ENCODE assay signal across 1 cellular context in genomic region chr11:77457340-77457739, GRCh38.
TF ChIP-seq lines count a peak whose summit lies in the region.

No MANE protein-coding gene starts in this region.

TF ChIP-seq in GM12878, 131 proteins besides CTCF, POLR2A, EP300 and RAD21 (continued from another document):
- no peak for TF ChIP-seq ZBTB33 (IDR thresholded peaks at IDR 0.05)
- TF ChIP-seq, protein P1, sequence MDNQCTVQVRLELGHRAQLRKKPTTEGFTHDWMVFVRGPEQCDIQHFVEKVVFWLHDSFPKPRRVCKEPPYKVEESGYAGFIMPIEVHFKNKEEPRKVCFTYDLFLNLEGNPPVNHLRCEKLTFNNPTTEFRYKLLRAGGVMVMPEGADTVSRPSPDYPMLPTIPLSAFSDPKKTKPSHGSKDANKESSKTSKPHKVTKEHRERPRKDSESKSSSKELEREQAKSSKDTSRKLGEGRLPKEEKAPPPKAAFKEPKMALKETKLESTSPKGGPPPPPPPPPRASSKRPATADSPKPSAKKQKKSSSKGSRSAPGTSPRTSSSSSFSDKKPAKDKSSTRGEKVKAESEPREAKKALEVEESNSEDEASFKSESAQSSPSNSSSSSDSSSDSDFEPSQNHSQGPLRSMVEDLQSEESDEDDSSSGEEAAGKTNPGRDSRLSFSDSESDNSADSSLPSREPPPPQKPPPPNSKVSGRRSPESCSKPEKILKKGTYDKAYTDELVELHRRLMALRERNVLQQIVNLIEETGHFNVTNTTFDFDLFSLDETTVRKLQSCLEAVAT (IDR thresholded peaks at IDR 0.05), result no peak
- TF ChIP-seq CREB1 (IDR thresholded peaks at IDR 0.05; ENCODE audit: low read depth), result no peak
- no peak for TF ChIP-seq NFYA (IDR thresholded peaks at IDR 0.05; ENCODE audit: borderline replicate concordance, low read depth, low read length)
